10 cellular contexts compared by ENCODE assay signal in genomic region chr6:155143610-155144106, GRCh38.
A peak's percentile ranks its signal among the peaks of the same experiment; 100 is the strongest.
DNase-seq lines count a peak whose midpoint lies in the region; ATAC-seq and TF ChIP-seq lines count a peak whose summit lies in the region.
"Had no signal": no experiment of that assay in that cellular context is flagged by ENCODE, and none has a peak within 500 bp of the region (broad histone marks: within the 10 kb centered on the region; RNA-seq: fewer than 3 reads in every experiment).

No MANE protein-coding gene starts in this region.

- H3K36me3 ChIP-seq in iPS-20b (ENCODE audit: insufficient read depth, low read depth, low read length) (peaks cover 8% of the 10 kb centered on the region; the same call in 1 of the 2 replicates), tibial artery (no peaks in the 10 kb centered on the region)

- peak overlapping the region; percentile 29 for H3K4me3 Mint-ChIP-seq in activated T-cell treated with anti-CD3 and anti-CD28 coated beads, Interleukin-2, amount 50 U/mL, for 24 hours
- H3K4me3 Mint-ChIP-seq in activated T-helper 1 cell treated with anti-CD3 and anti-CD28 coated beads, Interleukin-12 subunit alpha, Interleukin-12 subunit beta, Interleukin-2, Interleukin-4 antibody, amounts not matched to agents 30 ng/mL and 10 ng/mL and 1 ng/mL, durations not matched to agents 14 hours and 24 hours and 36 hours, result peak overlapping the region; percentile 49

- no peak for ATAC-seq in GM18873 (IDR thresholded peaks at IDR 0.05; ENCODE audit: low FRiP score, unreplicated experiment)

- peaks cover 44% of the 10 kb centered on the region for H3K4me1 Mint-ChIP-seq in activated T-cell treated with anti-CD3 and anti-CD28 coated beads, Interleukin-2, amount 50 U/mL, for 24 hours (ENCODE audit: low read depth)
- peaks cover 71% of the 10 kb centered on the region for H3K4me1 Mint-ChIP-seq in activated T-helper 1 cell treated with anti-CD3 and anti-CD28 coated beads, Interleukin-12 subunit alpha, Interleukin-12 subunit beta, Interleukin-2, Interleukin-4 antibody, amounts not matched to agents 30 ng/mL and 10 ng/mL and 1 ng/mL, durations not matched to agents 14 hours and 24 hours and 36 hours (ENCODE audit: low read depth)

- no peak for TF ChIP-seq CTCF in tibial artery (IDR thresholded peaks at IDR 0.05)

- intact Hi-C loops in activated T-helper 1 cell treated with anti-CD3 and anti-CD28 coated beads, Interleukin-12 subunit alpha, Interleukin-12 subunit beta, Interleukin-2, Interleukin-4 antibody, amounts not matched to agents 30 ng/mL and 10 ng/mL and 1 ng/mL, durations not matched to agents 14 hours and 24 hours and 36 hours (cut with micrococcal nuclease), result loop anchor here (1.0 kb wide), 1 partner anchor 93 kb away; no protein-coding TSS in a partner anchor
- intact Hi-C loops in tibial artery (cut with DNase I; ENCODE audit: low total_unique reads), result no loop called here

- DNase-seq in activated T-cell treated with anti-CD3 and anti-CD28 coated beads, Interleukin-2, amount 50 U/mL, for 24 hours, result no peak
- no peak for DNase-seq in activated T-cell treated with anti-CD3 and anti-CD28 coated beads for 4 hours
- no peak for DNase-seq in activated T-helper 1 cell treated with anti-CD3 and anti-CD28 coated beads, Interleukin-12 subunit alpha, Interleukin-12 subunit beta, Interleukin-2, Interleukin-4 antibody, amounts not matched to agents 30 ng/mL and 10 ng/mL and 1 ng/mL, durations not matched to agents 14 hours and 24 hours and 36 hours (ENCODE audit: low spot score)
- DNase-seq in tibial artery, result no peak
- no peak for DNase-seq in AG08395 (ENCODE audit: low spot score)
- no peak for DNase-seq in NOMO-1 (lab: John Stamatoyannopoulos, UW; ENCODE audit: unreplicated experiment in 2 of 2)
- DNase-seq: midbrain, NCI-H1694 had no signal

- no peaks in the 10 kb centered on the region for H3K27me3 Mint-ChIP-seq in activated T-cell treated with anti-CD3 and anti-CD28 coated beads, Interleukin-2, amount 50 U/mL, for 24 hours
- no peaks in the 10 kb centered on the region for H3K27me3 Mint-ChIP-seq in activated T-helper 1 cell treated with anti-CD3 and anti-CD28 coated beads, Interleukin-12 subunit alpha, Interleukin-12 subunit beta, Interleukin-2, Interleukin-4 antibody, amounts not matched to agents 30 ng/mL and 10 ng/mL and 1 ng/mL, durations not matched to agents 14 hours and 24 hours and 36 hours (ENCODE audit: insufficient read depth)

- no peaks in the 10 kb centered on the region for H3K27me3 ChIP-seq in iPS-20b (ENCODE audit: insufficient read depth, low read length)
- no peaks in the 10 kb centered on the region for H3K27me3 ChIP-seq in tibial artery

- H3K27ac Mint-ChIP-seq in activated T-cell treated with anti-CD3 and anti-CD28 coated beads, Interleukin-2, amount 50 U/mL, for 24 hours, result peak overlapping the region; percentile 54
- peak overlapping the region; percentile 85 for H3K27ac Mint-ChIP-seq in activated T-helper 1 cell treated with anti-CD3 and anti-CD28 coated beads, Interleukin-12 subunit alpha, Interleukin-12 subunit beta, Interleukin-2, Interleukin-4 antibody, amounts not matched to agents 30 ng/mL and 10 ng/mL and 1 ng/mL, durations not matched to agents 14 hours and 24 hours and 36 hours

- peaks cover 2% of the 10 kb centered on the region for H3K9me3 Mint-ChIP-seq in activated T-cell treated with anti-CD3 and anti-CD28 coated beads, Interleukin-2, amount 50 U/mL, for 24 hours
- H3K9me3 Mint-ChIP-seq in activated T-helper 1 cell treated with anti-CD3 and anti-CD28 coated beads, Interleukin-12 subunit alpha, Interleukin-12 subunit beta, Interleukin-2, Interleukin-4 antibody, amounts not matched to agents 30 ng/mL and 10 ng/mL and 1 ng/mL, durations not matched to agents 14 hours and 24 hours and 36 hours, result peaks cover 7% of the 10 kb centered on the region

- H3K4me1 ChIP-seq in iPS-20b (ENCODE audit: insufficient read depth, low read length), result peaks cover 43% of the 10 kb centered on the region
- peaks cover 0 to 30% (median 20%) of the 10 kb centered on the region in 4 donors for H3K4me1 ChIP-seq in tibial artery

- H3K36me3 Mint-ChIP-seq in activated T-cell treated with anti-CD3 and anti-CD28 coated beads, Interleukin-2, amount 50 U/mL, for 24 hours (ENCODE audit: low read depth), result peaks cover 49% of the 10 kb centered on the region
- H3K36me3 Mint-ChIP-seq in activated T-helper 1 cell treated with anti-CD3 and anti-CD28 coated beads, Interleukin-12 subunit alpha, Interleukin-12 subunit beta, Interleukin-2, Interleukin-4 antibody, amounts not matched to agents 30 ng/mL and 10 ng/mL and 1 ng/mL, durations not matched to agents 14 hours and 24 hours and 36 hours (ENCODE audit: low read depth), result peaks cover 67% of the 10 kb centered on the region

- peak overlapping the region; percentile 17; the same call in 1 of the 2 replicates for H3K4me3 ChIP-seq in iPS-20b (ENCODE audit: low read length)
- H3K4me3 ChIP-seq in tibial artery, result peak overlapping the region; percentile 35 to 38

- H3K9me3 ChIP-seq in iPS-20b (ENCODE audit: insufficient read depth, low read depth, low read length), result no peaks in the 10 kb centered on the region
- H3K9me3 ChIP-seq in tibial artery, result no peaks in the 10 kb centered on the region

- H3K27ac ChIP-seq in iPS-20b (ENCODE audit: low read length) (peak overlapping the region; percentile 61), tibial artery (peak overlapping the region; percentile 62 to 70)

- H3K9ac ChIP-seq in iPS-20b (ENCODE audit: low read depth, low read length), result peak overlapping the region; percentile 66; the same call in 1 of the 2 replicates
